Comparison of ENCODE assay signal across 8 cellular contexts in the genomic region with DNA sequence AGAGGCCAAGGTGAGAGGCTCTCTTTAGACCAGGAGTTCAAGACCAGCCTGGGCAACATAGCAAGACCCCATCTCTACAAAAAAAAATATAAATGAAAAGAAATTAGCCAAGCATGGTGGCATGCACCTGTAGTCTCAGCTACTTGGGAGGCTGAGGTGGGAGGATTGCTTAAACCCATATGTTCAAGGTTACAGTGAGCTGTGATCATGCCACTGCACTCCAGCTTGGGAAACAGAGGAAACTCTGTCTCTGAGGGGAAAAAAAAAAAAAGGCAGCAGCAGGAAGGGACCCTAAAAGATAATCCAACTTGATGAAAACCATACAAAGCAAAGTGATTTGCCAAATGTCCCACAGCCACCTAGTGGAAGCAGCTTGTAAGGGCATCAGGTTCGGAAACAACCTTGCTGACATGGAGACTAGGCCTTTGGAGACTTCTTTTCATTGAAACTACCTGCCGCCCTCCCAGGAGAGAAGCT. TPM values are rescaled to one million over a fixed set of nuclear protein-coding genes. Genes with fewer than 3 reads are reported as not detected.
DNase-seq lines count a peak whose midpoint lies in the region; ATAC-seq lines count a peak whose summit lies in the region.

No MANE protein-coding gene starts in this region.

- ATAC-seq in HG03469 (IDR thresholded peaks at IDR 0.05; ENCODE audit: unreplicated experiment), result no peak

- DNase-seq in activated gamma-delta T cell treated with Interleukin-2 at 50 U/mL for 16 hours, result peak; percentile 40
- no peak for DNase-seq in activated gamma-delta T cell (lab: John Stamatoyannopoulos, UW)
- DNase-seq in HT-29 (ENCODE audit: low spot score), result peak; percentile 61
- DNase-seq in T follicular helper cell (ENCODE audit: low read depth), result peak; percentile 24
- DNase-seq in astrocyte of the hippocampus (ENCODE audit: low read depth, low spot score), result peak; percentile 65
- peak; percentile 49 for DNase-seq in kidney glomerular epithelial cell (lab: John Stamatoyannopoulos, UW)
- DNase-seq in stimulated activated CD8-positive, alpha-beta memory T cell treated with anti-CD3 and anti-CD28 coated beads, Interleukin-7, amount 100 ng/mL, for 24 hours (ENCODE audit: low read depth), result peak; percentile 15

RNA-seq across cellular contexts. Expression of a gene that starts 15.6 kb away (rescaled TPM):
- total RNA-seq in HT-29 (2014; rRNA removed; shearing (Covaris generic)), result 2.3 and 3.6 TPM in 2 replicates

RNA-seq across cellular contexts. Expression of a gene that starts 16.4 kb away (rescaled TPM):
- total RNA-seq in HT-29 (2014; rRNA removed; shearing (Covaris generic)), result 17.6 and 18.8 TPM in 2 replicates

RNA-seq across cellular contexts. Expression of a gene that starts 58.8 kb away (rescaled TPM):
- 5.5 and 7.7 TPM in 2 replicates for total RNA-seq in HT-29 (2014; rRNA removed; shearing (Covaris generic))
